ENCODE assay signal across 16 cellular contexts in genomic region chr7:140232959-140233649, GRCh38. TPM values are rescaled to one million over a fixed set of nuclear protein-coding genes. Genes with fewer than 3 reads are reported as not detected.
DNase-seq lines count a peak whose midpoint lies in the region; ATAC-seq, FAIRE-seq and TF ChIP-seq lines count a peak whose summit lies in the region.
"Had no signal": no experiment of that assay in that cellular context is flagged by ENCODE, and none has a peak within 500 bp of the region (broad histone marks: within the 10 kb centered on the region; RNA-seq: fewer than 3 reads in every experiment).

No MANE protein-coding gene starts in this region.

- TF ChIP-seq CTCF in OCI-LY3 (IDR thresholded peaks at IDR 0.05; ENCODE audit: low read depth, low read length) (no peak), neural progenitor cell (IDR thresholded peaks at IDR 0.05) (no peak), brain microvascular endothelial cell (IDR thresholded peaks at IDR 0.05; ENCODE audit: low read depth, low read length, missing control alignments) (no peak)

- TF ChIP-seq POLR2A in GM12892 (IDR thresholded peaks at IDR 0.05; ENCODE audit: low read depth, low read length) = no peak

- H3K27me3 Mint-ChIP-seq in neural progenitor cell (ENCODE audit: insufficient read depth, low read depth) = peaks cover 16% of the 10 kb centered on the region

- H3K4me1 ChIP-seq in OCI-LY3 (ENCODE audit: low read length) (peaks cover 19% of the 10 kb centered on the region), neural progenitor cell (peaks cover 9% of the 10 kb centered on the region)

- H3K9ac ChIP-seq in OCI-LY3 (ENCODE audit: low read length) (no peak overlapping the region), neural progenitor cell (no peak overlapping the region)

- ATAC-seq in GM21717 (IDR thresholded peaks at IDR 0.05; ENCODE audit: unreplicated experiment) = peak; percentile 50
- ATAC-seq: naive thymus-derived CD4-positive, alpha-beta T cell had no signal

- H3K4me3 Mint-ChIP-seq in neural progenitor cell = no peak overlapping the region

- no peaks in the 10 kb centered on the region for H3K36me3 Mint-ChIP-seq in neural progenitor cell

- H3K27me3 ChIP-seq in OCI-LY3 (ENCODE audit: low read depth, low read length) (peaks cover 72% of the 10 kb centered on the region), neural progenitor cell (peaks cover 53% of the 10 kb centered on the region), brain microvascular endothelial cell (replicated peaks) (peaks cover 28% of the 10 kb centered on the region)
- H3K27me3 ChIP-seq: MG63 had no signal

- peaks cover 19% of the 10 kb centered on the region for H3F3A ChIP-seq in neural progenitor cell (ENCODE audit: low read depth)

- H3K4me2 ChIP-seq in OCI-LY3 (ENCODE audit: low read length) (peak overlapping the region; percentile 41), neural progenitor cell (no peak overlapping the region)
- H3K4me2 ChIP-seq: PC-9 had no signal

- no peak overlapping the region for H3K27ac Mint-ChIP-seq in neural progenitor cell

- in situ Hi-C loops in brain microvascular endothelial cell (cut with HindIII; ENCODE audit: low pct_ligation_motif_present, low sequenced_read_pairs) = no loop called here

- H3K4me1 Mint-ChIP-seq in neural progenitor cell = peaks cover 20% of the 10 kb centered on the region

- H3K36me3 ChIP-seq in OCI-LY3 (replicated peaks; ENCODE audit: low read depth, low read length) (no peaks in the 10 kb centered on the region), neural progenitor cell (no peaks in the 10 kb centered on the region), brain microvascular endothelial cell (replicated peaks) (no peaks in the 10 kb centered on the region)
- H3K36me3 ChIP-seq: MG63, thoracic aorta had no signal

- no peak overlapping the region for H3K27ac ChIP-seq in OCI-LY3 (ENCODE audit: low read length)
- H3K27ac ChIP-seq in neural progenitor cell = no peak overlapping the region
- H3K27ac ChIP-seq in brain microvascular endothelial cell = no peak overlapping the region
- H3K27ac ChIP-seq: dorsolateral prefrontal cortex, PC-9, thoracic aorta had no signal

- H3K4me3 ChIP-seq in OCI-LY3 (ENCODE audit: low read length) (no peak overlapping the region), neural progenitor cell (no peak overlapping the region), brain microvascular endothelial cell (ENCODE audit: low read depth, low read length) (no peak overlapping the region)
- H3K4me3 ChIP-seq: dorsolateral prefrontal cortex, MG63, PC-9, thoracic aorta had no signal

- intact Hi-C loops in posterior vena cava (cut with DNase I) = loop anchor here in 1 of 2 donors (2.0 kb wide), 1 partner anchor 48 kb away; no protein-coding TSS in a partner anchor

- DNase-seq in GM12892 (ENCODE audit: insufficient read length) = no peak
- peak; percentile 11 for DNase-seq in posterior vena cava (ENCODE audit: low spot score)
- DNase-seq in neural progenitor cell (ENCODE audit: low spot score) = no peak
- no peak for DNase-seq in brain microvascular endothelial cell
- DNase-seq in activated T-cell treated with anti-CD3 and anti-CD28 coated beads, Interleukin-2, amount 50 U/mL, for 48 hours = no peak
- no peak for DNase-seq in iPS-NIHi11 (ENCODE audit: low spot score)
- DNase-seq: activated CD8-positive, alpha-beta memory T cell treated with anti-CD3 and anti-CD28 coated beads for 24 hours; dorsolateral prefrontal cortex; MG63; naive thymus-derived CD4-positive, alpha-beta T cell; NCI-H2227 treated with DMSO at 0.1 percent for 48 hours; PC-9 had no signal

- H3K9me3 Mint-ChIP-seq in neural progenitor cell = no peaks in the 10 kb centered on the region

- peak; percentile 57 for FAIRE-seq in GM12892 (lab: Jason Lieb, UNC)
- FAIRE-seq: islet of Langerhans had no signal

- H3K9me3 ChIP-seq in OCI-LY3 (ENCODE audit: insufficient read depth, low read length) = no peaks in the 10 kb centered on the region
- H3K9me3 ChIP-seq in neural progenitor cell (ENCODE audit: low read depth) = no peaks in the 10 kb centered on the region
- H3K9me3 ChIP-seq: MG63, thoracic aorta had no signal

- H4K20me1 ChIP-seq in OCI-LY3 (ENCODE audit: insufficient read depth, low read length) (peaks cover 77% of the 10 kb centered on the region), neural progenitor cell (ENCODE audit: low read depth) (no peaks in the 10 kb centered on the region)

- H3K79me2 ChIP-seq in OCI-LY3 (ENCODE audit: low read length) (no peaks in the 10 kb centered on the region), neural progenitor cell (ENCODE audit: low read depth) (no peaks in the 10 kb centered on the region)

- H2AFZ ChIP-seq in OCI-LY3 (ENCODE audit: low read depth, low read length) (no peak overlapping the region), neural progenitor cell (replicated peaks) (no peak overlapping the region)
- H2AFZ ChIP-seq: PC-9 had no signal

RNA-seq across cellular contexts. Expression of gene KDM7A, which starts 56.3 kb away (rescaled TPM):
- polyA plus RNA-seq in GM12892 (2012; ENCODE audit: missing spikeins) = 1.4 TPM
- total RNA-seq in posterior vena cava = 10 to 100 TPM; 15.4 to 23.1 TPM
- total RNA-seq in neural progenitor cell (ENCODE audit: low replicate concordance) = 10.5 and 13.6 TPM in 2 replicates
